In genomic region chr18:8556424-8556823, GRCh38 we compare ENCODE assay signal across 18 cellular contexts. TPM values are rescaled to one million over a fixed set of nuclear protein-coding genes. Genes with fewer than 3 reads are reported as not detected.
DNase-seq lines count a peak whose midpoint lies in the region; TF ChIP-seq lines count a peak whose summit lies in the region.
"Had no signal": no experiment of that assay in that cellular context is flagged by ENCODE, and none has a peak within 500 bp of the region (broad histone marks: within the 10 kb centered on the region; RNA-seq: fewer than 3 reads in every experiment).

No MANE protein-coding gene starts in this region.

- DNase-seq in NCI-H82 (lab: John Stamatoyannopoulos, UW) (peak; percentile 7), NCI-H82 treated with DMSO at 0.1 percent for 48 hours (lab: John Stamatoyannopoulos, UW; ENCODE audit: unreplicated experiment) (no peak), LHCN-M2 (ENCODE audit: low read depth) (peak; percentile 14), neural crest cell (ENCODE audit: low read depth, low spot score) (no peak), DMS 273 treated with DMSO at 0.1 percent for 48 hours (lab: John Stamatoyannopoulos, UW) (no peak), HFFc6 (no peak)
- DNase-seq: ACHN; BE2C; C1 segment of cervical spinal cord; CD4-positive, CD25-positive, alpha-beta regulatory T cell; CD8-positive, alpha-beta memory T cell; COR-L47; DMS79 treated with DMSO at 0.1 percent for 48 hours; GF-D8; GOT3; H7; KBM-7 had no signal

- H3K4me1 Mint-ChIP-seq in neural crest cell, result no peaks in the 10 kb centered on the region
- H3K4me1 Mint-ChIP-seq in HFFc6 (ENCODE audit: low read depth), result no peaks in the 10 kb centered on the region
- H3K4me1 Mint-ChIP-seq: CD4-positive, CD25-positive, alpha-beta regulatory T cell; CD8-positive, alpha-beta memory T cell had no signal

- H3K36me3 Mint-ChIP-seq in neural crest cell (ENCODE audit: low read depth) (no peaks in the 10 kb centered on the region), HFFc6 (ENCODE audit: low read depth) (no peaks in the 10 kb centered on the region)
- H3K36me3 Mint-ChIP-seq: CD4-positive, CD25-positive, alpha-beta regulatory T cell; CD8-positive, alpha-beta memory T cell; IgD-negative memory B cell had no signal

- H3K4me3 Mint-ChIP-seq in neural crest cell (no peak overlapping the region), HFFc6 (no peak overlapping the region)
- H3K4me3 Mint-ChIP-seq: CD4-positive, CD25-positive, alpha-beta regulatory T cell; CD8-positive, alpha-beta memory T cell; IgD-negative memory B cell had no signal

- H3K27me3 Mint-ChIP-seq in neural crest cell (ENCODE audit: low read depth) (no peaks in the 10 kb centered on the region), HFFc6 (ENCODE audit: insufficient read depth) (peaks cover 28% of the 10 kb centered on the region)
- H3K27me3 Mint-ChIP-seq: CD4-positive, CD25-positive, alpha-beta regulatory T cell; IgD-negative memory B cell had no signal

- TF ChIP-seq CTCF in neural crest cell (conservative IDR thresholded peaks at IDR 0.05) (no peak), HFFc6 (IDR thresholded peaks at IDR 0.05) (no peak)

- no peaks in the 10 kb centered on the region for H3K9me3 Mint-ChIP-seq in neural crest cell
- no peaks in the 10 kb centered on the region for H3K9me3 Mint-ChIP-seq in HFFc6
- H3K9me3 Mint-ChIP-seq: CD8-positive, alpha-beta memory T cell; IgD-negative memory B cell had no signal

- H3K27ac Mint-ChIP-seq in neural crest cell (ENCODE audit: unreplicated experiment) (peak overlapping the region; percentile 75), HFFc6 (no peak overlapping the region)
- H3K27ac Mint-ChIP-seq: CD4-positive, CD25-positive, alpha-beta regulatory T cell; CD8-positive, alpha-beta memory T cell had no signal

RNA-seq across cellular contexts. Expression of gene RAB12, which starts 52.8 kb away (rescaled TPM):
- total RNA-seq in LHCN-M2 (2014; rRNA removed), result 46.4 and 53.0 TPM in 2 replicates
- polyA plus RNA-seq in LHCN-M2 (2012), result 20.3 TPM
- total RNA-seq in neural crest cell, result 25.0 and 26.5 TPM in 2 replicates
- total RNA-seq in HFFc6 (2021; fragmentation: NEBNext Ultra II Directional; extraction: Animal tissue kit (Norgen Biotek cat#: 25700)), result 10 to 100 TPM; 34.1 to 38.0 (median 36.4) TPM

Comparison
In these comparisons a context has a peak if more than half of its experiments do, and no peak if none do; other contexts are left out.
1. DNase-seq: peak in NCI-H82 (single experiment) and LHCN-M2 (single experiment); none in NCI-H82 treated with DMSO at 0.1 percent for 48 hours (single experiment), neural crest cell (single experiment), DMS 273 treated with DMSO at 0.1 percent for 48 hours (single experiment) and HFFc6 (single experiment).